23 cellular contexts compared by ENCODE assay signal in the genomic region with DNA sequence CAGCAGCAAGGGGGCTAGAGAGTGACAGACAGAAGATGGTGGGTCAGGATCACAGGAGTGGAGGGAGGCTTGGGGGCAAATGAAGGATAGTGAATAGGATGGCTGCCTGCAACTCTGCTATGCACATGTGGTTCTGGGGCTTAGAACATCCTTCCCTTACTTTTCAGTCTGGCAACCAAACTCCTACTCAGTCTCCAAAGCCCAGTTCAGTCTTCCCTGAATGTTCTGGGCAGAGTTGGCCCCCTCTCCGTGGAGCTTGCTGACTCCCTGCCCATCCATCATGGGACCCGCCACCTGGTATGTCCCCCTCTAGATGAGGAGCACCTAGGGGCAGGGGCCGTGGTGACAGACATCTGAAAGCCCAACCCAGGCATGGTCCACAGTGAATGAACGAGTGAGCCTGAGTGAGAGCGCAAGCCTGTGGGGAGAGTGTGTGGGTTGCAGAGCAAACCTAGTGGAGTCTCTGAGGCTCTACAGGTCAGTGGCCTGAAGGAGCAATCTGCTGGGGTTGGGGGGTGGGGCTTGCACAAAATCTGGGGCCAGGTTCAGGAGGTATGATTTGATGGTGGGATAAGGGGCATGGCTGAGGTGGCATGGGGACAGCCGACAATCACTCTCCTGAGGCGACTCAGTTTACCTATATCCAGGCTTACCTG.
A peak's percentile ranks its signal among the peaks of the same experiment; 100 is the strongest.
DNase-seq lines count a peak whose midpoint lies in the region; ATAC-seq, FAIRE-seq and TF ChIP-seq lines count a peak whose summit lies in the region.
"Had no signal": no experiment of that assay in that cellular context is flagged by ENCODE, and none has a peak within 500 bp of the region (broad histone marks: within the 10 kb centered on the region; RNA-seq: fewer than 3 reads in every experiment).

No MANE protein-coding gene starts in this region.

- H3K36me3 ChIP-seq in SK-N-SH (replicated peaks in 1 of 2; ENCODE audit: control insufficient read depth in 1 of 2, insufficient read depth in 2 of 2, low read length in 1 of 2) (no peaks in the 10 kb centered on the region), HEK293 (ENCODE audit: control insufficient read depth in 2 of 2, insufficient read depth in 1 of 2, low read length in 2 of 2) (no peaks in the 10 kb centered on the region), K562 (ENCODE audit: control insufficient read depth, insufficient read depth, low read length) (no peaks in the 10 kb centered on the region), thyroid gland (no peaks in the 10 kb centered on the region)
- H3K36me3 ChIP-seq: SJCRH30 had no signal

- in situ Hi-C loops in K562 (cut with MboI), result no loop called here

- CTCF ChIA-PET in SK-N-SH (lab: Yijun Ruan, JAX), result interaction anchor here (0.9 kb wide), 1 partner anchor 181 kb away, joined by 3 read pairs; a partner anchor contains a TSS
- CTCF ChIA-PET in HEK293 (lab: Yijun Ruan, JAX), result no interaction called here
- CTCF ChIA-PET in K562 (lab: Yijun Ruan, JAX; ENCODE audit: low intra/inter-chr PET ratio), result no interaction called here

- H3K9ac ChIP-seq in SK-N-SH (no peak overlapping the region), K562 (ENCODE audit: insufficient read depth in 1 of 2, low read depth in 2 of 2, low read length in 2 of 2) (no peak overlapping the region)

- H3K4me3 ChIP-seq in SK-N-SH (ENCODE audit: low read depth in 2 of 2, low read length in 1 of 2) (no peak overlapping the region), HEK293 (ENCODE audit: low read depth, low read length) (no peak overlapping the region), K562 (no peak overlapping the region), thyroid gland (replicated peaks in 1 of 3) (no peak overlapping the region)
- H3K4me3 ChIP-seq: SJCRH30 had no signal

- H3K4me1 ChIP-seq in SK-N-SH (ENCODE audit: control insufficient read depth in 1 of 2, insufficient read depth in 2 of 2, low read depth in 1 of 2, low read length in 1 of 2) (no peaks in the 10 kb centered on the region; a peak in 1 of 4 replicates), HEK293 (ENCODE audit: control insufficient read depth, insufficient read depth, low read length) (no peaks in the 10 kb centered on the region), K562 (replicated peaks in 1 of 2; ENCODE audit: control insufficient read depth in 2 of 2, insufficient read depth in 2 of 2, low read length in 2 of 2) (no peaks in the 10 kb centered on the region), thyroid gland (peaks cover 13 to 19% of the 10 kb centered on the region in 2 donors)

- H3K9me3 ChIP-seq in SK-N-SH (no peaks in the 10 kb centered on the region), HEK293 (ENCODE audit: control insufficient read depth, insufficient read depth, low read depth, low read length) (no peaks in the 10 kb centered on the region), K562 (replicated peaks; ENCODE audit: control insufficient read depth, insufficient read depth, low read depth, low read length) (no peaks in the 10 kb centered on the region), thyroid gland (no peaks in the 10 kb centered on the region)
- H3K9me3 ChIP-seq: SJCRH30 had no signal

- intact Hi-C loops in K562 (cut with micrococcal nuclease), result no loop called here
- intact Hi-C loops in thyroid gland (cut with DNase I), result no loop called here

- DNase-seq in SK-N-SH (no peak), K562 (ENCODE audit: extremely low read depth in 1 of 4, low spot score in 3 of 4) (no peak), mesenteric fat pad (ENCODE audit: low spot score) (peak; percentile 76), thyroid gland (no peak), kidney glomerular epithelial cell (lab: John Stamatoyannopoulos, UW) (no peak)
- DNase-seq: ACHN; CD4-positive, alpha-beta T cell; HCEC 1CT; NCI-H1105; NCI-H146; NCI-H1930; NCI-H2107; NCI-H524; NCI-H748 treated with DMSO at 0.1 percent for 48 hours; PC-3 had no signal

- H3K79me2 ChIP-seq in SK-N-SH (ENCODE audit: insufficient read depth), result no peaks in the 10 kb centered on the region
- no peaks in the 10 kb centered on the region for H3K79me2 ChIP-seq in K562 (ENCODE audit: control insufficient read depth, insufficient read depth, low read length)

- no TSS peak for BruUV-seq in K562 (replicated peaks; lab: Mats Ljungman, UMichigan)

- ATAC-seq in SK-N-SH treated with all-trans-retinoic acid at 6 μM for 48 hours (no peak), K562 (peak; percentile 53; the same call in 2 of the 3 replicates), GM21390 (IDR thresholded peaks at IDR 0.05; ENCODE audit: unreplicated experiment) (no peak)
- ATAC-seq: HepG2, PC-3 had no signal

- TF ChIP-seq EP300 in SK-N-SH (IDR thresholded peaks at IDR 0.05; ENCODE audit: borderline replicate concordance in 1 of 2, low read depth in 1 of 2, low read length in 1 of 2), result no peak
- no peak for TF ChIP-seq EP300 in K562 (IDR thresholded peaks at IDR 0.05; ENCODE audit: low read length)

- H3K27me3 ChIP-seq in SK-N-SH (ENCODE audit: insufficient read depth) (no peaks in the 10 kb centered on the region; the same call in 1 of the 2 replicates), K562 (ENCODE audit: control insufficient read depth in 2 of 2, insufficient read depth in 2 of 2, low read length in 2 of 2) (peaks cover 0 to 22% of the 10 kb centered on the region in 2 experiments; a peak in 3 of 5 replicates), thyroid gland (no peaks in the 10 kb centered on the region)
- H3K27me3 ChIP-seq: SJCRH30 had no signal

- WGBS in SK-N-SH (ENCODE audit: low lambda C conversion rate), result 64% methylated on average over 7 of the region's 7 CpGs
- WGBS in K562 (ENCODE audit: insufficient coverage, low coverage, missing lambda C conversion rate), result 11% methylated on average over 7 of the region's 7 CpGs
- WGBS in thyroid gland, 2 donors, result 88 to 91% methylated on average over 6 to 7 of the region's 7 CpGs

- no peak for FAIRE-seq in K562 (lab: Jason Lieb, UNC)
- FAIRE-seq: D721Med, GM19239, HepG2 had no signal

- H3K9me1 ChIP-seq in K562 (ENCODE audit: control insufficient read depth, insufficient read depth, low read length), result no peaks in the 10 kb centered on the region

- H2AFZ ChIP-seq in SK-N-SH (ENCODE audit: low read depth) (no peak overlapping the region), K562 (ENCODE audit: low read depth, low read length) (no peak overlapping the region)

- H4K20me1 ChIP-seq in SK-N-SH (ENCODE audit: insufficient read depth) (no peaks in the 10 kb centered on the region), K562 (replicated peaks; ENCODE audit: control insufficient read depth, insufficient read depth, low read length) (no peaks in the 10 kb centered on the region; the same call in 1 of the 2 replicates)

- POLR2A ChIA-PET in SK-N-SH (lab: Yijun Ruan, JAX) (no interaction called here), HEK293 (lab: Yijun Ruan, JAX) (no interaction called here), K562 (lab: Yijun Ruan, JAX) (no interaction called here)

- TF ChIP-seq POLR2A in K562 (conservative IDR thresholded peaks at IDR 0.05) (no peak), thyroid gland (IDR thresholded peaks at IDR 0.05) (no peak)

- H3K4me2 ChIP-seq in SK-N-SH (no peak overlapping the region), K562 (ENCODE audit: insufficient read depth, low read length) (no peak overlapping the region)

- TF ChIP-seq CTCF in SK-N-SH (IDR thresholded peaks at IDR 0.05) (no peak), HEK293 (tag by site-specific recombination; IDR thresholded peaks at IDR 0.05) (no peak), K562 (IDR thresholded peaks at IDR 0.05 in 2 of 3, conservative IDR thresholded peaks at IDR 0.05 in 1 of 3; ENCODE audit: insufficient read depth in 2 of 3, low read depth in 1 of 3, low read length in 3 of 3) (no peak), thyroid gland (IDR thresholded peaks at IDR 0.05) (no peak)

- H3K9me2 ChIP-seq in SK-N-SH, result no peaks in the 10 kb centered on the region

- H3K27ac ChIP-seq in SK-N-SH (ENCODE audit: low read depth in 2 of 2, low read length in 1 of 2) (no peak overlapping the region), HEK293 (ENCODE audit: extremely low read depth, low read depth, low read length) (no peak overlapping the region), K562 (ENCODE audit: extremely low read depth, low read depth, low read length) (no peak overlapping the region), thyroid gland (no peak overlapping the region)
- H3K27ac ChIP-seq: 22Rv1, SJCRH30 had no signal

- H3F3A ChIP-seq in SK-N-SH (replicated peaks; ENCODE audit: insufficient read depth), result no peaks in the 10 kb centered on the region

- TF ChIP-seq RAD21 in SK-N-SH (IDR thresholded peaks at IDR 0.05; ENCODE audit: low read length) (no peak), K562 (CRISPR knock-in tag; conservative IDR thresholded peaks at IDR 0.05 in 1 of 2, IDR thresholded peaks at IDR 0.05 in 1 of 2) (no peak)

TF ChIP-seq in SK-N-SH treated with all-trans-retinoic acid at 6 μM for 48 hours, 23 proteins besides CTCF, POLR2A, EP300 and RAD21:
- TF ChIP-seq ZFP3 (CRISPR knock-in tag; IDR thresholded peaks at IDR 0.05), result peak; percentile 92
- no peak for TF ChIP-seq BACH2 (CRISPR knock-in tag; IDR thresholded peaks at IDR 0.05; ENCODE audit: borderline replicate concordance)
TF ChIP-seq in SK-N-SH treated with all-trans-retinoic acid at 6 μM for 48 hours: peak in this region for 1.

TF ChIP-seq in SK-N-SH, 30 proteins besides CTCF, POLR2A, EP300 and RAD21 (continues in another document):
- no peak for TF ChIP-seq GATA2 (CRISPR knock-in tag; IDR thresholded peaks at IDR 0.05)
- no peak for TF ChIP-seq SMC3 (IDR thresholded peaks at IDR 0.05; ENCODE audit: low read depth, low read length)
- TF ChIP-seq FOXM1 (IDR thresholded peaks at IDR 0.05; ENCODE audit: low read depth), result no peak
- no peak for TF ChIP-seq ELF1 (IDR thresholded peaks at IDR 0.05)
- TF ChIP-seq TAF1 (IDR thresholded peaks at IDR 0.05; ENCODE audit: borderline replicate concordance, low read depth, low read length), result no peak
- TF ChIP-seq GABPA (IDR thresholded peaks at IDR 0.05; ENCODE audit: low read depth), result no peak

TF ChIP-seq in HEK293, 187 proteins besides CTCF, POLR2A, EP300 and RAD21:
- TF ChIP-seq ZNF24 (tag by site-specific recombination; IDR thresholded peaks at IDR 0.05) (no peak), ZFP3 (tag by site-specific recombination; IDR thresholded peaks at IDR 0.05; ENCODE audit: low read depth) (peak; percentile 78)

TF ChIP-seq in K562, 482 proteins besides CTCF, POLR2A, EP300 and RAD21:
- TF ChIP-seq FOXK2 (conservative IDR thresholded peaks at IDR 0.05 in 1 of 2, IDR thresholded peaks at IDR 0.05 in 1 of 2; ENCODE audit: low read depth in 2 of 2), result no peak
- TF ChIP-seq NELFE (IDR thresholded peaks at IDR 0.05; ENCODE audit: insufficient read depth, insufficient read length), result no peak
